ENCODE assay signal across 8 cellular contexts in genomic region chr1:168545678-168546552, GRCh38. TPM values are rescaled to one million over a fixed set of nuclear protein-coding genes. Genes with fewer than 3 reads are reported as not detected.
DNase-seq lines count a peak whose midpoint lies in the region; ATAC-seq and TF ChIP-seq lines count a peak whose summit lies in the region.
"Not testable (repeated sequence)": the region's sequence is repeated elsewhere in the genome, so short reads cannot be mapped to it uniquely, and the experiment has no call there.

No MANE protein-coding gene starts in this region.

- CTCF ChIA-PET in GM10248 (lab: Yijun Ruan, JAX) = not testable (repeated sequence)

- POLR2A ChIA-PET in GM10248 (lab: Yijun Ruan, JAX) = not testable (repeated sequence)

- ATAC-seq in omental fat pad (ENCODE audit: low FRiP score) = peak; percentile 66

- TF ChIP-seq CTCF in AG09309 (IDR thresholded peaks at IDR 0.05; ENCODE audit: control insufficient read depth, insufficient read depth, low read depth, low read length, missing control alignments) = peak; percentile 59
- TF ChIP-seq CTCF in GM10248 (IDR thresholded peaks at IDR 0.05; ENCODE audit: control extremely low read depth, extremely low read depth, low read depth, missing control alignments) = peak; percentile 9
- peak; percentile 73 for TF ChIP-seq CTCF in VCaP (conservative IDR thresholded peaks at IDR 0.05)
- TF ChIP-seq CTCF in omental fat pad (IDR thresholded peaks at IDR 0.05) = not testable (repeated sequence)

- DNase-seq in AG09309 (ENCODE audit: low read depth) (peak; percentile 48), Kasumi-1 (lab: John Stamatoyannopoulos, UW) (peak; percentile 61 to 71), NOMO-1 treated with DMSO at 0.1 percent for 48 hours (lab: John Stamatoyannopoulos, UW; ENCODE audit: unreplicated experiment) (peak; percentile 18), dermis microvascular lymphatic vessel endothelial cell (ENCODE audit: low read depth in 2 of 2) (peak; percentile 11 to 19), inferior parietal cortex (ENCODE audit: extremely low spot score) (peak; percentile 39)
- not testable (repeated sequence) for DNase-seq in GM10248 (ENCODE audit: extremely low spot score); omental fat pad (ENCODE audit: low spot score)

- H3K27ac ChIP-seq in VCaP = not testable (repeated sequence)

- H3K4me3 ChIP-seq in AG09309 (ENCODE audit: control insufficient read depth, low read depth, low read length) = not testable (repeated sequence)

RNA-seq across cellular contexts. Expression of gene XCL2, which starts 2.1 kb away (rescaled TPM):
- not detected in 2 replicates for total RNA-seq in dermis microvascular lymphatic vessel endothelial cell
- 1 to 10 TPM in 1 of 4 donors, not detected in 3; 1.6 TPM for total RNA-seq in omental fat pad

RNA-seq across cellular contexts. Expression of gene XCL1, which starts 30.5 kb away (rescaled TPM):
- total RNA-seq in dermis microvascular lymphatic vessel endothelial cell = not detected in 2 replicates
- 1 to 10 TPM in 1 of 4 donors, under 1 TPM in 1, not detected in 2; 0.28 to 1.3 TPM for total RNA-seq in omental fat pad
